ENCODE assay signal across 10 cellular contexts in genomic region chr19:16458391-16459128, GRCh38. TPM values are rescaled to one million over a fixed set of nuclear protein-coding genes. Genes with fewer than 3 reads are reported as not detected.
DNase-seq lines count a peak whose midpoint lies in the region; ATAC-seq and TF ChIP-seq lines count a peak whose summit lies in the region.
"Had no signal": no experiment of that assay in that cellular context is flagged by ENCODE, and none has a peak within 500 bp of the region (broad histone marks: within the 10 kb centered on the region; RNA-seq: fewer than 3 reads in every experiment).

No MANE protein-coding gene starts in this region.

- H3K36me3 Mint-ChIP-seq in activated naive CD8-positive, alpha-beta T cell: no peaks in the 10 kb centered on the region
- peaks cover 4% of the 10 kb centered on the region for H3K36me3 Mint-ChIP-seq in activated naive CD8-positive, alpha-beta T cell treated with anti-CD3 and anti-CD28 coated beads for 36 hours
- no peaks in the 10 kb centered on the region for H3K36me3 Mint-ChIP-seq in naive B cell

- no peaks in the 10 kb centered on the region for H3K27me3 Mint-ChIP-seq in activated naive CD8-positive, alpha-beta T cell
- no peaks in the 10 kb centered on the region for H3K27me3 Mint-ChIP-seq in activated naive CD8-positive, alpha-beta T cell treated with anti-CD3 and anti-CD28 coated beads for 36 hours
- H3K27me3 Mint-ChIP-seq in naive B cell: no peaks in the 10 kb centered on the region

- H3K4me3 Mint-ChIP-seq in activated naive CD8-positive, alpha-beta T cell: peak overlapping the region; percentile 28
- H3K4me3 Mint-ChIP-seq in activated naive CD8-positive, alpha-beta T cell treated with anti-CD3 and anti-CD28 coated beads for 36 hours: no peak overlapping the region
- H3K4me3 Mint-ChIP-seq in naive B cell: peak overlapping the region in 6 of 8 donors; percentile 2 to 81 (median 40)

- DNase-seq in activated naive CD8-positive, alpha-beta T cell treated with anti-CD3 and anti-CD28 coated beads for 36 hours: no peak
- no peak for DNase-seq in breast epithelium (ENCODE audit: low spot score in 2 of 2)
- DNase-seq in naive B cell: no peak
- DNase-seq in upper lobe of right lung: no peak
- DNase-seq in kidney glomerular epithelial cell (lab: John Stamatoyannopoulos, UW): no peak
- DNase-seq: NCI-H1436, posterior cingulate gyrus had no signal

- no peaks in the 10 kb centered on the region for H3K27me3 ChIP-seq in breast epithelium
- H3K27me3 ChIP-seq in upper lobe of right lung: no peaks in the 10 kb centered on the region

- ATAC-seq in naive B cell (ENCODE audit: low read depth in 2 of 2) (no peak), upper lobe of right lung (peak; percentile 35), GM21390 (IDR thresholded peaks at IDR 0.05; ENCODE audit: unreplicated experiment) (no peak), HG03045 (IDR thresholded peaks at IDR 0.05; ENCODE audit: unreplicated experiment) (no peak)

- no peaks in the 10 kb centered on the region for H3K9me3 Mint-ChIP-seq in activated naive CD8-positive, alpha-beta T cell (ENCODE audit: low read depth)
- H3K9me3 Mint-ChIP-seq in activated naive CD8-positive, alpha-beta T cell treated with anti-CD3 and anti-CD28 coated beads for 36 hours: no peaks in the 10 kb centered on the region
- H3K9me3 Mint-ChIP-seq in naive B cell: no peaks in the 10 kb centered on the region

- H3K4me1 ChIP-seq in breast epithelium (peaks cover 8 to 9% of the 10 kb centered on the region in 2 donors), upper lobe of right lung (peaks cover 25% of the 10 kb centered on the region)

- H3K27ac ChIP-seq in breast epithelium (peak overlapping the region; percentile 42 to 67), upper lobe of right lung (no peak overlapping the region)

- no peaks in the 10 kb centered on the region for H3K36me3 ChIP-seq in breast epithelium
- no peaks in the 10 kb centered on the region for H3K36me3 ChIP-seq in upper lobe of right lung

- H3K4me3 ChIP-seq in breast epithelium (no peak overlapping the region), upper lobe of right lung (no peak overlapping the region)

- TF ChIP-seq POLR2A in breast epithelium (IDR thresholded peaks at IDR 0.05): no peak

- H3K9me3 ChIP-seq in breast epithelium (no peaks in the 10 kb centered on the region), upper lobe of right lung (no peaks in the 10 kb centered on the region)

- TF ChIP-seq CTCF in breast epithelium (IDR thresholded peaks at IDR 0.05) (no peak), upper lobe of right lung (IDR thresholded peaks at IDR 0.05) (no peak)

- intact Hi-C loops in breast epithelium (cut with DNase I; ENCODE audit: low total_unique reads): no loop called here
- intact Hi-C loops in upper lobe of right lung (cut with DNase I): no loop called here

- peak overlapping the region; percentile 36 for H3K27ac Mint-ChIP-seq in activated naive CD8-positive, alpha-beta T cell
- no peak overlapping the region for H3K27ac Mint-ChIP-seq in activated naive CD8-positive, alpha-beta T cell treated with anti-CD3 and anti-CD28 coated beads for 36 hours
- H3K27ac Mint-ChIP-seq in naive B cell: peak overlapping the region in 3 of 6 donors; percentile 12 to 72 (median 20)

- peaks cover 54% of the 10 kb centered on the region for H3K4me1 Mint-ChIP-seq in activated naive CD8-positive, alpha-beta T cell (ENCODE audit: low read depth)
- peaks cover 45% of the 10 kb centered on the region for H3K4me1 Mint-ChIP-seq in activated naive CD8-positive, alpha-beta T cell treated with anti-CD3 and anti-CD28 coated beads for 36 hours
- peaks cover 57 to 88% (median 87%) of the 10 kb centered on the region in 3 donors for H3K4me1 Mint-ChIP-seq in naive B cell

RNA-seq across cellular contexts. Expression of gene EPS15L1, which starts 13.2 kb away (rescaled TPM):
- total RNA-seq in activated naive CD8-positive, alpha-beta T cell treated with anti-CD3 and anti-CD28 coated beads for 36 hours: 10 to 100 TPM; 25.1 to 25.8 TPM
- 10 to 100 TPM; 17.3 to 40.2 (median 31.8) TPM for total RNA-seq in breast epithelium
- polyA plus RNA-seq in naive B cell (ENCODE audit: low read depth in 6 of 6): 10 to 100 TPM in 5 of 6 donors, 1 to 10 TPM in 1; 9.9 to 34.7 (median 20.7) TPM
- 42.8 TPM for total RNA-seq in upper lobe of right lung

RNA-seq across cellular contexts. Expression of gene CALR3, which starts 37.4 kb away (rescaled TPM):
- under 1 TPM in 1 of 2 experiments, not detected in 1; 0.16 TPM for total RNA-seq in activated naive CD8-positive, alpha-beta T cell treated with anti-CD3 and anti-CD28 coated beads for 36 hours
- total RNA-seq in breast epithelium (not detected), upper lobe of right lung (not detected)
- under 1 TPM in 1 of 6 donors, not detected in 5; 0.41 TPM for polyA plus RNA-seq in naive B cell (ENCODE audit: low read depth in 6 of 6)

RNA-seq across cellular contexts. Expression of gene C19orf44, which starts 37.6 kb away (rescaled TPM):
- 1 to 10 TPM; 2.7 to 3.0 TPM for total RNA-seq in activated naive CD8-positive, alpha-beta T cell treated with anti-CD3 and anti-CD28 coated beads for 36 hours
- total RNA-seq in breast epithelium: 10 to 100 TPM in 1 of 3 donors, 1 to 10 TPM in 2; 5.9 to 11.1 (median 6.4) TPM
- polyA plus RNA-seq in naive B cell (ENCODE audit: low read depth in 6 of 6): 1 to 10 TPM in 4 of 6 donors, under 1 TPM in 1, not detected in 1; 0.74 to 4.6 (median 1.4) TPM
- 6.7 TPM for total RNA-seq in upper lobe of right lung
